19 cellular contexts compared by ENCODE assay signal in the genomic region with DNA sequence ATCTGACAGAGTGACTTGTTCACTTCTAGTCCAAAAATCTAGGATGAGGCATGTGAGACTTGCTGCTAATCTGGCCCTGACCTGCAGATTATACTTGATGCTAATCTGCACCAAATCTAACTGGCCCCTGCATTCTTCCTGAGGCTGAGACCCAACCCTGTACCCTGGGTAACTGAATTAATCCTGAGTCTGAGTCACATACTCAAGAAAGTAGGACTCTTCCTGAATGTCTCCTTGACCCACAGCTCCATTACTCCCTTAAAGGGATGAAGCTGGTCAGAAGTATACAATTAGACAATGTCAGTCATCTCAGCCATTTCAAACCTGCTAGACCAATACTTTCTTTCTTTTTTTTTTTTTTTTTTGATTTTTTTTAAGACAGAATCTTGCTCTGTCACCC. TPM values are rescaled to one million over a fixed set of nuclear protein-coding genes. Genes with fewer than 3 reads are reported as not detected.
DNase-seq lines count a peak whose midpoint lies in the region; ATAC-seq, FAIRE-seq and TF ChIP-seq lines count a peak whose summit lies in the region.
"Had no signal": no experiment of that assay in that cellular context is flagged by ENCODE, and none has a peak within 500 bp of the region (broad histone marks: within the 10 kb centered on the region; RNA-seq: fewer than 3 reads in every experiment).

No MANE protein-coding gene starts in this region.

- no peak overlapping the region for H3K56ac ChIP-seq in H1 (replicated peaks; ENCODE audit: insufficient read length, low read depth, low read length)

- H3K27ac ChIP-seq in Karpas-422 (ENCODE audit: low read length), result peak overlapping the region; percentile 90; the same call in 1 of the 2 replicates
- 0 out of 2 replicates have a peak overlapping the region, but pooled peaks have one; percentile 6 for H3K27ac ChIP-seq in H1 (ENCODE audit: low read depth, low read length)
- H3K27ac ChIP-seq in trophoblast cell (ENCODE audit: low read depth, low read length), result no peak overlapping the region
- H3K27ac ChIP-seq: 22Rv1, BLaER1 had no signal

- no peak for TF ChIP-seq EP300 in H1 (IDR thresholded peaks at IDR 0.05; ENCODE audit: borderline replicate concordance in 1 of 2, low read depth in 2 of 2, low read length in 2 of 2)

- H3K27me3 ChIP-seq in Karpas-422 (ENCODE audit: low read length) (no peaks in the 10 kb centered on the region), H1 (replicated peaks in 1 of 4; ENCODE audit: control insufficient read depth in 3 of 4, extremely low read depth in 1 of 4, insufficient read depth in 3 of 4, low read length in 3 of 4) (no peaks in the 10 kb centered on the region), trophoblast cell (ENCODE audit: insufficient read depth, low read length) (no peaks in the 10 kb centered on the region)
- H3K27me3 ChIP-seq: BLaER1 had no signal

- TF ChIP-seq POLR2A in H1 (IDR thresholded peaks at IDR 0.05; ENCODE audit: control extremely low read depth in 1 of 2, low read depth in 2 of 2, low read length in 2 of 2), result no peak

- H4K91ac ChIP-seq in H1 (replicated peaks; ENCODE audit: insufficient read length, low read length), result no peak overlapping the region
- H4K91ac ChIP-seq in trophoblast cell (ENCODE audit: low read depth, low read length), result no peak overlapping the region

- H3K36me3 ChIP-seq in Karpas-422 (ENCODE audit: insufficient read depth, low read length) (no peaks in the 10 kb centered on the region), H1 (ENCODE audit: control insufficient read depth in 2 of 4, insufficient read depth in 4 of 4, low read length in 3 of 4) (no peaks in the 10 kb centered on the region), trophoblast cell (ENCODE audit: control insufficient read depth in 1 of 2, insufficient read depth in 2 of 2, low read length in 2 of 2) (no peaks in the 10 kb centered on the region)
- H3K36me3 ChIP-seq: HAP-1 had no signal

- TF ChIP-seq CTCF in H1 (IDR thresholded peaks at IDR 0.05; ENCODE audit: control extremely low read depth in 1 of 3, insufficient read depth in 1 of 3, low read depth in 1 of 3, low read length in 3 of 3), result no peak

- no peak overlapping the region for H3K4me3 ChIP-seq in Karpas-422 (ENCODE audit: low read length)
- H3K4me3 ChIP-seq in H1 (ENCODE audit: extremely low read depth in 1 of 4, insufficient read depth in 2 of 4, low read depth in 3 of 4, low read length in 4 of 4), result no peak overlapping the region
- H3K4me3 ChIP-seq in trophoblast cell (ENCODE audit: low read depth, low read length), result no peak overlapping the region
- H3K4me3 ChIP-seq: BLaER1, HAP-1 had no signal

- no peaks in the 10 kb centered on the region for H3K9me2 ChIP-seq in Karpas-422 (replicated peaks; ENCODE audit: insufficient read depth, low read length)

- H2BK15ac ChIP-seq in H1 (ENCODE audit: low read length), result no peak overlapping the region

- POLR2A ChIA-PET in H1 (lab: Charles Lee; ENCODE audit: partially characterized antibody), result interaction anchor here (1.3 kb wide), 1 partner anchor 8 kb away, joined by 3 read pairs; no protein-coding TSS in a partner anchor

- H4K5ac ChIP-seq in H1 (ENCODE audit: insufficient read length, low read depth, low read length), result no peak overlapping the region

- no peak overlapping the region for H4K8ac ChIP-seq in H1 (ENCODE audit: extremely low read depth, insufficient read depth, low read length)
- H4K8ac ChIP-seq in trophoblast cell (ENCODE audit: low read depth, low read length), result no peak overlapping the region

- H3K23ac ChIP-seq in H1 (ENCODE audit: insufficient read length) (no peak overlapping the region), trophoblast cell (ENCODE audit: low read length) (no peak overlapping the region)

- H3K14ac ChIP-seq in H1 (ENCODE audit: insufficient read length) (no peak overlapping the region), trophoblast cell (ENCODE audit: low read length) (no peak overlapping the region)

- peak; percentile 29 for DNase-seq in NCI-H82 (lab: John Stamatoyannopoulos, UW)
- no peak for DNase-seq in NCI-H82 treated with DMSO at 0.1 percent for 48 hours (lab: John Stamatoyannopoulos, UW; ENCODE audit: unreplicated experiment)
- DNase-seq in Karpas-422, result no peak
- DNase-seq in H1 (ENCODE audit: low read depth in 1 of 2, low spot score in 2 of 2), result no peak
- peak; percentile 40 to 69 for DNase-seq in trophoblast cell
- DNase-seq in effector CD8-positive, alpha-beta T cell (lab: John Stamatoyannopoulos, UW), result no peak
- no peak for DNase-seq in KBM-7
- DNase-seq: CD4-positive, alpha-beta memory T cell; DMS153; DMS79; GDM1; IMR-90 had no signal

- peaks cover 84% of the 10 kb centered on the region for H3K79me2 ChIP-seq in Karpas-422 (ENCODE audit: low read length)
- peaks cover 0 to 68% of the 10 kb centered on the region in 2 experiments; a peak in 2 of 4 replicates for H3K79me2 ChIP-seq in H1 (ENCODE audit: control insufficient read depth in 1 of 2, insufficient read depth in 2 of 2, low read length in 2 of 2)
- no peaks in the 10 kb centered on the region for H3K79me2 ChIP-seq in trophoblast cell (ENCODE audit: control insufficient read depth, insufficient read depth, low read length, poor library complexity)

- H3K4me1 ChIP-seq in Karpas-422 (ENCODE audit: low read length), result peaks cover 31% of the 10 kb centered on the region
- H3K4me1 ChIP-seq in H1 (replicated peaks in 1 of 4; ENCODE audit: control insufficient read depth in 3 of 4, insufficient read depth in 4 of 4, low read length in 3 of 4), result peaks cover 0 to 3% (median 0%) of the 10 kb centered on the region in 4 experiments; a peak in 1 of 7 replicates
- peaks cover 0 to 2% of the 10 kb centered on the region in 2 experiments for H3K4me1 ChIP-seq in trophoblast cell (ENCODE audit: control insufficient read depth in 1 of 2, insufficient read depth in 2 of 2, low read length in 2 of 2)
- H3K4me1 ChIP-seq: HAP-1 had no signal

- H2BK5ac ChIP-seq in H1 (ENCODE audit: low read depth, low read length) (no peak overlapping the region), trophoblast cell (ENCODE audit: low read depth, low read length, poor library complexity) (no peak overlapping the region)

- no peak overlapping the region for H2BK12ac ChIP-seq in H1 (ENCODE audit: low read depth, low read length)
- H2BK12ac ChIP-seq in trophoblast cell (ENCODE audit: low read length), result no peak overlapping the region

- no peak overlapping the region for H2BK20ac ChIP-seq in H1 (ENCODE audit: low read length)

- no peak overlapping the region for H4K12ac ChIP-seq in trophoblast cell (ENCODE audit: low read depth, low read length)

- H3K23me2 ChIP-seq in H1 (ENCODE audit: low read depth, low read length), result no peaks in the 10 kb centered on the region; the same call in 1 of the 2 replicates

- no peak overlapping the region for H3K18ac ChIP-seq in H1 (ENCODE audit: extremely low read depth, low read length)
- no peak overlapping the region for H3K18ac ChIP-seq in trophoblast cell (ENCODE audit: low read length)

- H2AFZ ChIP-seq in Karpas-422 (ENCODE audit: low read length) (no peak overlapping the region), H1 (ENCODE audit: low read length) (no peak overlapping the region), trophoblast cell (ENCODE audit: insufficient read depth, low read length, poor library complexity) (no peak overlapping the region)

- H2BK120ac ChIP-seq in H1 (replicated peaks; ENCODE audit: low read depth, low read length), result no peak overlapping the region
- no peak overlapping the region for H2BK120ac ChIP-seq in trophoblast cell (ENCODE audit: insufficient read depth, low read length, poor library complexity)

- no peak for TF ChIP-seq RAD21 in H1 (IDR thresholded peaks at IDR 0.05 in 1 of 2, conservative IDR thresholded peaks at IDR 0.05 in 1 of 2; ENCODE audit: low read depth in 2 of 2, low read length in 2 of 2)

- no peak for FAIRE-seq in H1 (lab: Jason Lieb, UNC)
- FAIRE-seq: GM12892, GM18507, HTR-8/SVneo had no signal

- no peak for ATAC-seq in GM18867 (IDR thresholded peaks at IDR 0.05; ENCODE audit: unreplicated experiment)

- CTCF ChIA-PET in H1 (lab: Charles Lee; ENCODE audit: partially characterized antibody), result interaction anchor here (1.3 kb wide), 1 partner anchor 24 kb away, joined by 4 read pairs; no protein-coding TSS in a partner anchor

- in situ Hi-C loops in KBM-7 (cut with MboI; ENCODE audit: low pct_unique_long_range_greater_than_20kb, low sequenced_read_pairs), result no loop called here

- H3K9ac ChIP-seq in Karpas-422 (ENCODE audit: low read length), result no peak overlapping the region
- no peak overlapping the region for H3K9ac ChIP-seq in H1 (replicated peaks in 1 of 4; ENCODE audit: extremely low read depth in 1 of 4, low read depth in 3 of 4, low read length in 3 of 4)
- H3K9ac ChIP-seq in trophoblast cell (ENCODE audit: low read length), result no peak overlapping the region
- H3K9ac ChIP-seq: BLaER1 had no signal

- no peaks in the 10 kb centered on the region for H3K9me3 ChIP-seq in Karpas-422 (ENCODE audit: low read length)
- H3K9me3 ChIP-seq in H1 (ENCODE audit: insufficient read depth in 2 of 2, low read depth in 1 of 2, low read length in 1 of 2), result peaks cover 0 to 4% of the 10 kb centered on the region in 2 experiments; a peak in 1 of 4 replicates
- no peaks in the 10 kb centered on the region for H3K9me3 ChIP-seq in trophoblast cell (ENCODE audit: insufficient read depth, low read depth, low read length)
- H3K9me3 ChIP-seq: BLaER1, HAP-1 had no signal

- H3K4me2 ChIP-seq in Karpas-422 (ENCODE audit: low read depth, low read length, poor library complexity, severe bottlenecking) (no peak overlapping the region), H1 (ENCODE audit: insufficient read depth in 1 of 2, low read depth in 2 of 2, low read length in 2 of 2) (no peak overlapping the region), trophoblast cell (ENCODE audit: low read length) (no peak overlapping the region)
- H3K4me2 ChIP-seq: BLaER1 had no signal

- H3K79me1 ChIP-seq in H1 (ENCODE audit: low read depth, low read length) (peaks cover 9% of the 10 kb centered on the region), trophoblast cell (ENCODE audit: low read length) (no peaks in the 10 kb centered on the region)

- H3K4ac ChIP-seq in H1 (replicated peaks; ENCODE audit: insufficient read length, low read depth, low read length) (no peak overlapping the region), trophoblast cell (ENCODE audit: low read depth, low read length) (no peak overlapping the region)

- no peak overlapping the region for H2AK5ac ChIP-seq in H1 (ENCODE audit: low read depth, low read length)
- H2AK5ac ChIP-seq in trophoblast cell (ENCODE audit: low read length), result no peak overlapping the region

- no peaks in the 10 kb centered on the region; the same call in 1 of the 2 replicates for H4K20me1 ChIP-seq in Karpas-422 (ENCODE audit: insufficient read depth, low read depth, low read length)
- H4K20me1 ChIP-seq in H1 (replicated peaks in 1 of 2; ENCODE audit: control insufficient read depth in 1 of 2, insufficient read depth in 2 of 2, low read length in 2 of 2), result peaks cover 0 to 4% of the 10 kb centered on the region in 2 experiments

RNA-seq across cellular contexts. Expression of a gene that starts 25.5 kb away (rescaled TPM):
- total RNA-seq in Karpas-422 (2014; rRNA removed; shearing (Covaris generic); ENCODE audit: low replicate concordance), result 22.4 and 31.2 TPM in 2 replicates
- 44.5 and 46.6 TPM in 2 replicates for total RNA-seq in H1 (2021; fragmentation: NEBNext Ultra II Directional; extraction: Animal tissue kit (Norgen Biotek cat#: 25700))
- 49.7 and 57.4 TPM in 2 replicates for polyA plus RNA-seq in H1 (2011; rRNA removed)
- 45.1 TPM for polyA plus RNA-seq in H1 (2011; cell fraction: cytosol; rRNA removed)
- 26.7 TPM for polyA plus RNA-seq in H1 (2011; cell fraction: nucleus; rRNA removed)
- polyA plus RNA-seq in H1 (2012, experiment 1 of 2), result 29.3 to 36.8 TPM (median 33.3 TPM) in 4 replicates
- polyA plus RNA-seq in H1 (2012, experiment 2 of 2), result 25.7 TPM
- polyA plus RNA-seq in H1 (2013, experiment 1 of 2), result 21.9 TPM
- polyA plus RNA-seq in H1 (2013, experiment 2 of 2), result 22.7 TPM
- 92.1 and 107 TPM in 2 replicates for polyA minus RNA-seq in H1 (2011; rRNA and poly(A)+ RNA removed)
- 27.3 TPM for polyA minus RNA-seq in H1 (2011; cell fraction: cytosol; rRNA and poly(A)+ RNA removed)
- 29.0 TPM for polyA minus RNA-seq in H1 (2011; cell fraction: nucleus; rRNA and poly(A)+ RNA removed)
- polyA plus RNA-seq in trophoblast cell (2013), result 14.6 and 15.5 TPM in 2 replicates

Comparison
In these comparisons a context has a peak if more than half of its experiments do, and no peak if none do; other contexts are left out.
1. DNase-seq: peak in NCI-H82 (single experiment) and trophoblast cell (2 of 2); none in NCI-H82 treated with DMSO at 0.1 percent for 48 hours (single experiment), Karpas-422 (single experiment), H1 (0 of 2), effector CD8-positive, alpha-beta T cell (single experiment) and KBM-7 (single experiment).